In the genomic region with DNA sequence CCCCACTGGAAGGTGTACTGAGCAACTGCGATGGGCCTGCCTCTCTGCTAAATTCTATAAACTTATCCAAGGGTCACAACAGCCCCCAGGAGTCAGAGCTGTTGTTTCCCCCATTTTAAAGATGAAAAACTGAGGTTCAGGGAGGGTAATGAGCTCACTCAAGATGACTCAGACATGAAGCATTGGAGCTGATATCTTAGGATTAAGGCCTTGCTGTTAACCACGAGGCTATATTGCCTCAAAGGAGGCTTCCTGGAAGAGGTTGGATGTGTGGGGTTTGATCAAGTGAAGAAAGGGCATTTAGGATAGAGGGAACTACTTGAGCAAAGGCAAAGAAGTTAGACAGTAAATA, we compare ENCODE assay signal across 9 cellular contexts. TPM values are rescaled to one million over a fixed set of nuclear protein-coding genes. Genes with fewer than 3 reads are reported as not detected.
DNase-seq lines count a peak whose midpoint lies in the region; ATAC-seq and TF ChIP-seq lines count a peak whose summit lies in the region.
"Had no signal": no experiment of that assay in that cellular context is flagged by ENCODE, and none has a peak within 500 bp of the region (broad histone marks: within the 10 kb centered on the region; RNA-seq: fewer than 3 reads in every experiment).

No MANE protein-coding gene starts in this region.

- H3K27ac ChIP-seq in heart right ventricle (peak overlapping the region in 9 of 10 donors; percentile 78 to 89 (median 81)), upper lobe of right lung (peak overlapping the region; percentile 71)

- no peak for DNase-seq in heart right ventricle
- DNase-seq in Right ventricle myocardium inferior (ENCODE audit: missing footprints): no peak
- no peak for DNase-seq in activated CD8-positive, alpha-beta T cell treated with anti-CD3 and anti-CD28 coated beads for 36 hours
- peak; percentile 88 for DNase-seq in iris pigment epithelial cell (ENCODE audit: low read depth)
- no peak for DNase-seq in upper lobe of right lung
- DNase-seq in cortex of kidney (lab: John Stamatoyannopoulos, UW): no peak
- DNase-seq in NCI-H1436 treated with DMSO at 0.1 percent for 48 hours (lab: John Stamatoyannopoulos, UW): no peak
- DNase-seq: amniotic stem cell had no signal

- H3K9me3 Mint-ChIP-seq in activated CD8-positive, alpha-beta T cell treated with anti-CD3 and anti-CD28 coated beads for 36 hours: no peaks in the 10 kb centered on the region

- H3K4me1 Mint-ChIP-seq in activated CD8-positive, alpha-beta T cell treated with anti-CD3 and anti-CD28 coated beads for 36 hours (ENCODE audit: low read depth): peaks cover 79% of the 10 kb centered on the region

- TF ChIP-seq CTCF in heart right ventricle (IDR thresholded peaks at IDR 0.05): no peak
- TF ChIP-seq CTCF in activated CD8-positive, alpha-beta T cell treated with anti-CD3 and anti-CD28 coated beads for 36 hours (IDR thresholded peaks at IDR 0.05): no peak
- TF ChIP-seq CTCF in upper lobe of right lung (IDR thresholded peaks at IDR 0.05): no peak

- H3K27me3 ChIP-seq in heart right ventricle (no peaks in the 10 kb centered on the region), upper lobe of right lung (no peaks in the 10 kb centered on the region)

- CTCF ChIA-PET in activated CD8-positive, alpha-beta T cell treated with anti-CD3 and anti-CD28 coated beads for 36 hours (lab: Charles Lee): interaction anchor here (0.8 to 3.4 kb wide), 12 partner anchors 11 to 248 kb away, joined by 3 to 26 read pairs (median 5); no protein-coding TSS in a partner anchor

- H3K9me3 ChIP-seq in heart right ventricle (no peaks in the 10 kb centered on the region), upper lobe of right lung (no peaks in the 10 kb centered on the region)

- H3K27ac Mint-ChIP-seq in activated CD8-positive, alpha-beta T cell treated with anti-CD3 and anti-CD28 coated beads for 36 hours: peak overlapping the region; percentile 88

- peaks cover 6% of the 10 kb centered on the region for H3K36me3 Mint-ChIP-seq in activated CD8-positive, alpha-beta T cell treated with anti-CD3 and anti-CD28 coated beads for 36 hours (ENCODE audit: low read depth)

- no peak overlapping the region for H3K4me3 ChIP-seq in heart right ventricle
- no peak overlapping the region for H3K4me3 ChIP-seq in upper lobe of right lung

- intact Hi-C loops in heart right ventricle (cut with DNase I): no loop called here
- intact Hi-C loops in Right ventricle myocardium inferior (cut with DNase I): no loop called here
- intact Hi-C loops in activated CD8-positive, alpha-beta T cell treated with anti-CD3 and anti-CD28 coated beads for 36 hours (cut with micrococcal nuclease): no loop called here
- intact Hi-C loops in upper lobe of right lung (cut with DNase I): no loop called here

- POLR2A ChIA-PET in activated CD8-positive, alpha-beta T cell treated with anti-CD3 and anti-CD28 coated beads for 36 hours (lab: Charles Lee): interaction anchor here (0.8 to 6.1 kb wide), 6 partner anchors 10 to 324 kb away, joined by 3 to 43 read pairs (median 3); no protein-coding TSS in a partner anchor

- no peak for ATAC-seq in heart right ventricle
- no peak for ATAC-seq in Right ventricle myocardium inferior
- no peak for ATAC-seq in activated CD8-positive, alpha-beta T cell treated with anti-CD3 and anti-CD28 coated beads for 36 hours
- ATAC-seq in upper lobe of right lung: peak; percentile 11
- no peak for ATAC-seq in HG02938 (IDR thresholded peaks at IDR 0.05; ENCODE audit: unreplicated experiment)

- H3K27me3 Mint-ChIP-seq in activated CD8-positive, alpha-beta T cell treated with anti-CD3 and anti-CD28 coated beads for 36 hours: no peaks in the 10 kb centered on the region

- H3K36me3 ChIP-seq in heart right ventricle (peaks cover 0 to 11% (median 0%) of the 10 kb centered on the region in 9 donors), upper lobe of right lung (no peaks in the 10 kb centered on the region)

- peak overlapping the region; percentile 45 for H3K4me3 Mint-ChIP-seq in activated CD8-positive, alpha-beta T cell treated with anti-CD3 and anti-CD28 coated beads for 36 hours

- H3K4me1 ChIP-seq in heart right ventricle: peaks cover 30 to 100% (median 79%) of the 10 kb centered on the region in 9 donors
- H3K4me1 ChIP-seq in upper lobe of right lung: peaks cover 54% of the 10 kb centered on the region

- WGBS in heart right ventricle, 2 donors: 70 to 73% methylated on average over 2 of the region's 2 CpGs

RNA-seq across cellular contexts. Expression of a gene that starts 6.7 kb away (rescaled TPM):
- total RNA-seq in heart right ventricle (10 to 100 TPM in 6 of 10 donors, 1 to 10 TPM in 4; 8.5 to 16.1 (median 11.6) TPM), Right ventricle myocardium inferior (12.3 TPM), upper lobe of right lung (35.1 TPM)
- polyA plus RNA-seq in heart right ventricle: 10 to 100 TPM in 1 of 2 donors, 1 to 10 TPM in 1; 9.9 to 10.5 TPM
- 10 to 100 TPM; 13.4 to 14.5 TPM for total RNA-seq in activated CD8-positive, alpha-beta T cell treated with anti-CD3 and anti-CD28 coated beads for 36 hours
